In the genomic region with DNA sequence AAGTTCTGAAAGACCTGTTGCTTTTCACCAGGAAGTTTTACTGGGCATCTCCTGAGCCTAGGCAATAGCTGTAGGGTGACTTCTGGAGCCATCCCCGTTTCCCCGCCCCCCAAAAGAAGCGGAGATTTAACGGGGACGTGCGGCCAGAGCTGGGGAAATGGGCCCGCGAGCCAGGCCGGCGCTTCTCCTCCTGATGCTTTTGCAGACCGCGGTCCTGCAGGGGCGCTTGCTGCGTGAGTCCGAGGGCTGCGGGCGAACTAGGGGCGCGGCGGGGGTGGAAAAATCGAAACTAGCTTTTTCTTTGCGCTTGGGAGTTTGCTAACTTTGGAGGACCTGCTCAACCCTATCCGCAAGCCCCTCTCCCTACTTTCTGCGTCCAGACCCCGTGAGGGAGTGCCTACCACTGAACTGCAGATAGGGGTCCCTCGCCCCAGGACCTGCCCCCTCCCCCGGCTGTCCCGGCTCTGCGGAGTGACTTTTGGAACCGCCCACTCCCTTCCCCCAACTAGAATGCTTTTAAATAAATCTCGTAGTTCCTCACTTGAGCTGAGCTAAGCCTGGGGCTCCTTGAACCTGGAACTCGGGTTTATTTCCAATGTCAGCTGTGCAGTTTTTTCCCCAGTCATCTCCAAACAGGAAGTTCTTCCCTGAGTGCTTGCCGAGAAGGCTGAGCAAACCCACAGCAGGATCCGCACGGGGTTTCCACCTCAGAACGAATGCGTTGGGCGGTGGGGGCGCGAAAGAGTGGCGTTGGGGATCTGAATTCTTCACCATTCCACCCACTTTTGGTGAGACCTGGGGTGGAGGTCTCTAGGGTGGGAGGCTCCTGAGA, we compare ENCODE assay signal across 8 cellular contexts. TPM values are rescaled to one million over a fixed set of nuclear protein-coding genes. Genes with fewer than 3 reads are reported as not detected.
A peak's percentile ranks its signal among the peaks of the same experiment; 100 is the strongest.
DNase-seq lines count a peak whose midpoint lies in the region; ATAC-seq, FAIRE-seq and TF ChIP-seq lines count a peak whose summit lies in the region.

A gene with protein sequence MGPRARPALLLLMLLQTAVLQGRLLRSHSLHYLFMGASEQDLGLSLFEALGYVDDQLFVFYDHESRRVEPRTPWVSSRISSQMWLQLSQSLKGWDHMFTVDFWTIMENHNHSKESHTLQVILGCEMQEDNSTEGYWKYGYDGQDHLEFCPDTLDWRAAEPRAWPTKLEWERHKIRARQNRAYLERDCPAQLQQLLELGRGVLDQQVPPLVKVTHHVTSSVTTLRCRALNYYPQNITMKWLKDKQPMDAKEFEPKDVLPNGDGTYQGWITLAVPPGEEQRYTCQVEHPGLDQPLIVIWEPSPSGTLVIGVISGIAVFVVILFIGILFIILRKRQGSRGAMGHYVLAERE (plus strand): TSS at position 146 of the 832 bp plus-strand sequence. CDS start 12 bp downstream, at position 158.

- H4K91ac ChIP-seq in H1 (replicated peaks; ENCODE audit: insufficient read length, low read length) = peak within 1 kb of the TSS; percentile 16

- no peaks in the 10 kb centered on the region for H4K20me1 ChIP-seq in H1 (replicated peaks in 1 of 2; ENCODE audit: control insufficient read depth in 1 of 2, insufficient read depth in 2 of 2, low read length in 2 of 2)

- no peak within 1 kb of the TSS for H3K4ac ChIP-seq in H1 (replicated peaks; ENCODE audit: insufficient read length, low read depth, low read length)

- no peak within 1 kb of the TSS for H2BK12ac ChIP-seq in H1 (ENCODE audit: low read depth, low read length)

- no peaks in the 10 kb centered on the region for H3K27me3 Mint-ChIP-seq in stimulated activated naive CD8-positive, alpha-beta T cell treated with anti-CD3 and anti-CD28 coated beads, Interleukin-15, amount 100 ng/mL, for 72 hours

- H2AK5ac ChIP-seq in H1 (ENCODE audit: low read depth, low read length) = no peak within 1 kb of the TSS

- peak within 1 kb of the TSS; percentile 84 to 88 for H3K4me3 Mint-ChIP-seq in stimulated activated naive CD8-positive, alpha-beta T cell treated with anti-CD3 and anti-CD28 coated beads, Interleukin-15, amount 100 ng/mL, for 72 hours

- POLR2A ChIA-PET in H1 (lab: Charles Lee; ENCODE audit: partially characterized antibody) = interaction anchor here (0.6 to 4.3 kb wide), 20 partner anchors 10 to 169 kb away, joined by 3 to 23 read pairs (median 4); a partner anchor contains a TSS

- no peak for TF ChIP-seq RAD21 in H1 (IDR thresholded peaks at IDR 0.05 in 1 of 2, conservative IDR thresholded peaks at IDR 0.05 in 1 of 2; ENCODE audit: low read depth in 2 of 2, low read length in 2 of 2)

- H3K23me2 ChIP-seq in H1 (ENCODE audit: low read depth, low read length) = peaks cover 2% of the 10 kb centered on the region; the same call in 1 of the 2 replicates

- TF ChIP-seq POLR2A in H1 (IDR thresholded peaks at IDR 0.05; ENCODE audit: control extremely low read depth in 1 of 2, low read depth in 2 of 2, low read length in 2 of 2) = peak in 1 of 2 experiments; percentile 55; a peak in 1 of 3 replicates

- H3K23ac ChIP-seq in H1 (ENCODE audit: insufficient read length) = no peak within 1 kb of the TSS

- peak within 1 kb of the TSS; percentile 78; the same call in 1 of the 2 replicates for H2AFZ ChIP-seq in H1 (ENCODE audit: low read length)

- peak within 1 kb of the TSS; percentile 47 for H4K8ac ChIP-seq in H1 (ENCODE audit: extremely low read depth, insufficient read depth, low read length)

- H3K56ac ChIP-seq in H1 (replicated peaks; ENCODE audit: insufficient read length, low read depth, low read length) = no peak within 1 kb of the TSS

- peak; percentile 50 for ATAC-seq in stimulated activated naive CD8-positive, alpha-beta T cell treated with anti-CD3 and anti-CD28 coated beads, Interleukin-15, amount 100 ng/mL, for 72 hours
- no peak for ATAC-seq in GM18861 (IDR thresholded peaks at IDR 0.05; ENCODE audit: unreplicated experiment)

- peak within 1 kb of the TSS; percentile 82 to 85 for H3K27ac Mint-ChIP-seq in stimulated activated naive CD8-positive, alpha-beta T cell treated with anti-CD3 and anti-CD28 coated beads, Interleukin-15, amount 100 ng/mL, for 72 hours

- no peak within 1 kb of the TSS for H2BK120ac ChIP-seq in H1 (replicated peaks; ENCODE audit: low read depth, low read length)

- no peak within 1 kb of the TSS for H2BK20ac ChIP-seq in H1 (ENCODE audit: low read length)

- H3K36me3 ChIP-seq in HUES6 (ENCODE audit: control insufficient read depth, insufficient read depth, low read length) = no peaks in the 10 kb centered on the region
- H3K36me3 ChIP-seq in H1 (ENCODE audit: control insufficient read depth in 2 of 4, insufficient read depth in 4 of 4, low read length in 3 of 4) = 0 out of 8 replicates have a peak, but pooled peaks cover 0 to 3% (median 0%) of the 10 kb centered on the region in 4 experiments

- TF ChIP-seq CTCF in H1 (IDR thresholded peaks at IDR 0.05; ENCODE audit: control extremely low read depth in 1 of 3, insufficient read depth in 1 of 3, low read depth in 1 of 3, low read length in 3 of 3) = peak in 1 of 3 experiments; percentile 1; a peak in 1 of 4 replicates

- H3K4me3 ChIP-seq in HUES6 (ENCODE audit: low read depth, low read length) = peak within 1 kb of the TSS; percentile 70
- H3K4me3 ChIP-seq in H1 (ENCODE audit: extremely low read depth in 1 of 4, insufficient read depth in 2 of 4, low read depth in 3 of 4, low read length in 4 of 4) = peak within 1 kb of the TSS; percentile 48 to 65 (median 62)

- H3K27me3 ChIP-seq in HUES6 (ENCODE audit: control insufficient read depth, insufficient read depth, low read length) (no peaks in the 10 kb centered on the region), H1 (replicated peaks in 1 of 4; ENCODE audit: control insufficient read depth in 3 of 4, extremely low read depth in 1 of 4, insufficient read depth in 3 of 4, low read length in 3 of 4) (no peaks in the 10 kb centered on the region)

- H3K9ac ChIP-seq in HUES6 (ENCODE audit: low read length) = peak within 1 kb of the TSS; percentile 29
- peak within 1 kb of the TSS; percentile 26 to 35 (median 27) for H3K9ac ChIP-seq in H1 (replicated peaks in 1 of 4; ENCODE audit: extremely low read depth in 1 of 4, low read depth in 3 of 4, low read length in 3 of 4)

- no peak within 1 kb of the TSS for H3K27ac ChIP-seq in HUES6 (ENCODE audit: low read depth, low read length)
- no peak within 1 kb of the TSS for H3K27ac ChIP-seq in H1 (ENCODE audit: low read depth, low read length)

- CTCF ChIA-PET in H1 (lab: Charles Lee; ENCODE audit: partially characterized antibody) = interaction anchor here (0.8 to 16.0 kb wide), 10 partner anchors 8 to 62 kb away, joined by 3 to 481 read pairs (median 4); a partner anchor contains a TSS

- H2BK5ac ChIP-seq in H1 (ENCODE audit: low read depth, low read length) = 0 out of 2 replicates have a peak within 1 kb of the TSS, but pooled peaks have one; percentile 12

- DNase-seq in COLO668 (lab: John Stamatoyannopoulos, UW; ENCODE audit: unreplicated experiment) = peak; percentile 33
- peak; percentile 26 to 45 for DNase-seq in activated CD4-positive, alpha-beta T cell treated with anti-CD3 and anti-CD28 coated beads, Interleukin-2, amount 50 U/mL, for 48 hours
- peak in 1 of 2 experiments; percentile 73 for DNase-seq in H1 (ENCODE audit: low read depth in 1 of 2, low spot score in 2 of 2)
- peak; percentile 61 to 65 for DNase-seq in lung microvascular endothelial cell (ENCODE audit: low read depth in 2 of 2)
- peak in 1 of 2 donors; percentile 24 for DNase-seq in stimulated activated naive CD8-positive, alpha-beta T cell treated with anti-CD3 and anti-CD28 coated beads, Interleukin-15, amount 100 ng/mL, for 72 hours
- no peak for DNase-seq in DMS79 (lab: John Stamatoyannopoulos, UW)

- peak within 1 kb of the TSS; percentile 68 to 81 for H3K4me2 ChIP-seq in H1 (ENCODE audit: insufficient read depth in 1 of 2, low read depth in 2 of 2, low read length in 2 of 2)

- peaks cover 4% of the 10 kb centered on the region; the same call in 1 of the 2 replicates for H3K9me3 ChIP-seq in HUES6 (ENCODE audit: control insufficient read depth, insufficient read depth, low read depth, low read length)
- H3K9me3 ChIP-seq in H1 (ENCODE audit: insufficient read depth in 2 of 2, low read depth in 1 of 2, low read length in 1 of 2) = no peaks in the 10 kb centered on the region

- H2BK15ac ChIP-seq in H1 (ENCODE audit: low read length) = no peak within 1 kb of the TSS

- no peaks in the 10 kb centered on the region for H3K79me1 ChIP-seq in H1 (ENCODE audit: low read depth, low read length)

- no peak within 1 kb of the TSS for H3K14ac ChIP-seq in H1 (ENCODE audit: insufficient read length)

- peaks cover 51% of the 10 kb centered on the region for H3K4me1 Mint-ChIP-seq in stimulated activated naive CD8-positive, alpha-beta T cell treated with anti-CD3 and anti-CD28 coated beads, Interleukin-15, amount 100 ng/mL, for 72 hours

- no peak for TF ChIP-seq EP300 in H1 (IDR thresholded peaks at IDR 0.05; ENCODE audit: borderline replicate concordance in 1 of 2, low read depth in 2 of 2, low read length in 2 of 2)

- no peaks in the 10 kb centered on the region for H3K9me3 Mint-ChIP-seq in stimulated activated naive CD8-positive, alpha-beta T cell treated with anti-CD3 and anti-CD28 coated beads, Interleukin-15, amount 100 ng/mL, for 72 hours

- peak within 1 kb of the TSS; percentile 83 for H4K5ac ChIP-seq in H1 (ENCODE audit: insufficient read length, low read depth, low read length)

- peak within 1 kb of the TSS; percentile 75 for H3K18ac ChIP-seq in H1 (ENCODE audit: extremely low read depth, low read length)

- no peaks in the 10 kb centered on the region for H3K79me2 ChIP-seq in H1 (ENCODE audit: control insufficient read depth in 1 of 2, insufficient read depth in 2 of 2, low read length in 2 of 2)

- peaks cover 11% of the 10 kb centered on the region; the same call in 1 of the 2 replicates for H3K4me1 ChIP-seq in HUES6 (ENCODE audit: control insufficient read depth, insufficient read depth, low read length)
- peaks cover 0 to 5% (median 1%) of the 10 kb centered on the region in 4 experiments; a peak in 3 of 7 replicates for H3K4me1 ChIP-seq in H1 (replicated peaks in 1 of 4; ENCODE audit: control insufficient read depth in 3 of 4, insufficient read depth in 4 of 4, low read length in 3 of 4)

- no peak for FAIRE-seq in H1 (lab: Jason Lieb, UNC)

- 4% methylated on average over 39 of the region's 41 CpGs; no CpG with 5 or more reads in 1 of the 2 experiments for WGBS in H1 (ENCODE audit: extremely low coverage in 1 of 2, insufficient coverage in 1 of 2, insufficient read length in 1 of 2, insufficient replicate concordance in 2 of 2, low coverage in 1 of 2, low lambda C conversion rate in 2 of 2, missing lambda C conversion rate in 1 of 2), 2 experiments

RNA-seq across cellular contexts. Expression of the gene that starts here (rescaled TPM):
- 1.6 and 2.0 TPM in 2 replicates for total RNA-seq in H1 (2021; fragmentation: NEBNext Ultra II Directional; extraction: Animal tissue kit (Norgen Biotek cat#: 25700))
- 0.80 and 1.6 TPM in 2 replicates for polyA plus RNA-seq in H1 (2011; rRNA removed)
- 2.0 TPM for polyA plus RNA-seq in H1 (2011; cell fraction: cytosol; rRNA removed)
- polyA plus RNA-seq in H1 (2011; cell fraction: nucleus; rRNA removed) = 2.1 TPM
- polyA plus RNA-seq in H1 (2012, experiment 1 of 2) = 1.9 to 3.3 TPM (median 2.0 TPM) in 4 replicates
- polyA plus RNA-seq in H1 (2012, experiment 2 of 2) = 0.33 TPM
- polyA plus RNA-seq in H1 (2013, experiment 1 of 2) = 0.95 TPM
- polyA plus RNA-seq in H1 (2013, experiment 2 of 2) = 1.4 TPM
- polyA minus RNA-seq in H1 (2011; rRNA and poly(A)+ RNA removed) = 3.2 and 3.4 TPM in 2 replicates
- 1.5 TPM for polyA minus RNA-seq in H1 (2011; cell fraction: cytosol; rRNA and poly(A)+ RNA removed)
- polyA minus RNA-seq in H1 (2011; cell fraction: nucleus; rRNA and poly(A)+ RNA removed) = 3.6 TPM
- total RNA-seq in lung microvascular endothelial cell = 1.4 and 1.7 TPM in 2 replicates
